In genomic region chr12:110532644-110533043, GRCh38 we compare ENCODE assay signal across 1 cellular context.
TF ChIP-seq lines count a peak whose summit lies in the region.

No MANE protein-coding gene starts in this region.

TF ChIP-seq in IMR-90, 13 proteins besides CTCF, POLR2A, EP300 and RAD21:
- TF ChIP-seq RCOR1 (IDR thresholded peaks at IDR 0.05; ENCODE audit: insufficient replicate concordance, low read length) (no peak), NFE2L2 (IDR thresholded peaks at IDR 0.05; ENCODE audit: low read depth, low read length) (no peak), MXI1 (IDR thresholded peaks at IDR 0.05; ENCODE audit: borderline replicate concordance, low read depth, low read length) (no peak), RFX5 (IDR thresholded peaks at IDR 0.05; ENCODE audit: low read depth, low read length) (no peak), FOS (IDR thresholded peaks at IDR 0.05; ENCODE audit: low read depth, low read length) (no peak), CEBPB (IDR thresholded peaks at IDR 0.05; ENCODE audit: low read depth, low read length) (no peak), BHLHE40 (IDR thresholded peaks at IDR 0.05; ENCODE audit: low read depth, low read length) (no peak), SMC3 (IDR thresholded peaks at IDR 0.05; ENCODE audit: low read depth, low read length) (no peak), CHD1 (IDR thresholded peaks at IDR 0.05; ENCODE audit: low read depth, low read length) (no peak)
- TF ChIP-seq, protein P1, sequence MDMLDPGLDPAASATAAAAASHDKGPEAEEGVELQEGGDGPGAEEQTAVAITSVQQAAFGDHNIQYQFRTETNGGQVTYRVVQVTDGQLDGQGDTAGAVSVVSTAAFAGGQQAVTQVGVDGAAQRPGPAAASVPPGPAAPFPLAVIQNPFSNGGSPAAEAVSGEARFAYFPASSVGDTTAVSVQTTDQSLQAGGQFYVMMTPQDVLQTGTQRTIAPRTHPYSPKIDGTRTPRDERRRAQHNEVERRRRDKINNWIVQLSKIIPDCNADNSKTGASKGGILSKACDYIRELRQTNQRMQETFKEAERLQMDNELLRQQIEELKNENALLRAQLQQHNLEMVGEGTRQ (IDR thresholded peaks at IDR 0.05; ENCODE audit: low read depth, low read length) = no peak
